In genomic region chr1:70227439-70227838, GRCh38 we compare ENCODE assay signal across 1 cellular context.
TF ChIP-seq lines count a peak whose summit lies in the region.

No MANE protein-coding gene starts in this region.

TF ChIP-seq in HepG2, 621 proteins besides CTCF, POLR2A, EP300 and RAD21:
- no peak for TF ChIP-seq SP2 (CRISPR knock-in tag; IDR thresholded peaks at IDR 0.05)
- no peak for TF ChIP-seq NR3C1 (CRISPR knock-in tag; IDR thresholded peaks at IDR 0.05)
- TF ChIP-seq GMEB2 (CRISPR knock-in tag; IDR thresholded peaks at IDR 0.05; ENCODE audit: low read depth), result no peak
